10 cellular contexts compared by ENCODE assay signal in genomic region chr3:44877333-44877732, GRCh38. TPM values are rescaled to one million over a fixed set of nuclear protein-coding genes. Genes with fewer than 3 reads are reported as not detected.
"Had no signal": no experiment of that assay in that cellular context is flagged by ENCODE, and none has a peak within 500 bp of the region (broad histone marks: within the 10 kb centered on the region; RNA-seq: fewer than 3 reads in every experiment).

No MANE protein-coding gene starts in this region.

- H2AFZ ChIP-seq: GM23248 had no signal

- H3K4me3 ChIP-seq: GM23248, HAP-1 had no signal

- FAIRE-seq: HTR-8/SVneo had no signal

- H3K9ac ChIP-seq: GM23248 had no signal

- ATAC-seq: HCT116 had no signal

- DNase-seq: GM23248, GOT3, H7, HFFc6, KBM-7 had no signal

- H3K4me1 ChIP-seq: HAP-1 had no signal

- H3K27ac ChIP-seq: GM23248 had no signal

- H3K36me3 ChIP-seq: HAP-1 had no signal

- H3K9me3 ChIP-seq: HAP-1 had no signal

RNA-seq across cellular contexts. Expression of gene TGM4, which starts 2.9 kb away (rescaled TPM):
- total RNA-seq: GM23248, H4, H7, HFFc6, HT-29 had no signal
- polyA plus RNA-seq: GM23248 had no signal
